ENCODE assay signal across 8 cellular contexts in the genomic region with DNA sequence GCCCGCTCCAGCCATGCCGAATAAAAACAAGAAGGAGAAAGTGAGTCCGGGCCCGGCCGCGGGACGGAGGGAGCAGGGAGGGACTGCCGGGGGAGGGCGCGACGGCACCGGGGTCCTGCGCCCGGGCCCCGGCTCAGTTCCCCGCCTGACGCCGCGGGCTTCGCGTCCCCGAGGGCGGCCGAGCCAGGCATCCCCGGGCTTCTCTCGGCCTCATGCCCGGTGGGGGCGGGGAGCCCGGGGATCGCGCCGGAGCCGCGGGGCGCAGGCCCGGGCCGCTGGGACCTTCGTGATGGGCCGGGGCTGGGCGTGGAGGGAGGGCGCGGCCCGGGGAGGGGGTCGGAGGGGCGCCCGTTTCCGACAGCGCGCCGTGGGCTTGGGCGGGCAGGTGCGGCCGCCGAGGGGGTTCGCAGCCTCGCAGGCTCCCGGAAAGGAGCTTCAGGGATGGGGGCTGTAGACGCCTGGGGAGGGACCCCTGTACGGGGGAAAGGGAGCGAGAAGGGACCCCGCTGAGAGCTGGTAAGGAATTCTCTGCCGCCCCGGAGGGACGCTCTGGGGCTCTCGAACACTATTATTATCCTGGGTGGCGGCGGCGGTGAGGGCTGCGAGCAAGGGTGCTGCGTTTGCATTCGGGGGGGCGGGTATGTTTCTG. TPM values are rescaled to one million over a fixed set of nuclear protein-coding genes. Genes with fewer than 3 reads are reported as not detected.
DNase-seq lines count a peak whose midpoint lies in the region; ATAC-seq and FAIRE-seq lines count a peak whose summit lies in the region.

No MANE protein-coding gene starts in this region.

- ATAC-seq in HG03064 (IDR thresholded peaks at IDR 0.05; ENCODE audit: low read depth, unreplicated experiment) (peak; percentile 23), left lobe of liver (no peak)

- no peak for FAIRE-seq in GM19239 (lab: Jason Lieb, UNC)

- in situ Hi-C loops in T47D (cut with HindIII; ENCODE audit: low pct_unique_long_range_greater_than_20kb, low sequenced_read_pairs) = no loop called here

- DNase-seq in activated gamma-delta T cell treated with Interleukin-2 at 50 U/mL for 16 hours (peak; percentile 49), activated gamma-delta T cell (lab: John Stamatoyannopoulos, UW) (no peak), T-helper 2 cell (peak in 4 of 5 experiments; percentile 16 to 63 (median 36)), T47D (ENCODE audit: low read depth in 1 of 2, low spot score in 1 of 2) (peak; percentile 30 to 67), left lobe of liver (ENCODE audit: low spot score) (peak; percentile 70), GM19239 (ENCODE audit: insufficient read length, low spot score) (no peak)
- DNase-seq in stimulated activated CD4-positive, alpha-beta T cell treated with anti-CD3 and anti-CD28 coated beads, Interleukin-4, amount 100 ng/mL, for 24 hours = peak; percentile 46

RNA-seq across cellular contexts. Expression of a gene that starts 0.5 kb away (rescaled TPM):
- total RNA-seq in left lobe of liver = 60.8 TPM

Comparison
In these comparisons a context has a peak if more than half of its experiments do, and no peak if none do; other contexts are left out.
1. DNase-seq: peak in activated gamma-delta T cell treated with Interleukin-2 at 50 U/mL for 16 hours (single experiment), T-helper 2 cell (4 of 5), T47D (2 of 2), left lobe of liver (single experiment) and stimulated activated CD4-positive, alpha-beta T cell treated with anti-CD3 and anti-CD28 coated beads, Interleukin-4, amount 100 ng/mL, for 24 hours (single experiment); none in activated gamma-delta T cell (single experiment) and GM19239 (single experiment).